ENCODE assay signal across 7 cellular contexts in the genomic region with DNA sequence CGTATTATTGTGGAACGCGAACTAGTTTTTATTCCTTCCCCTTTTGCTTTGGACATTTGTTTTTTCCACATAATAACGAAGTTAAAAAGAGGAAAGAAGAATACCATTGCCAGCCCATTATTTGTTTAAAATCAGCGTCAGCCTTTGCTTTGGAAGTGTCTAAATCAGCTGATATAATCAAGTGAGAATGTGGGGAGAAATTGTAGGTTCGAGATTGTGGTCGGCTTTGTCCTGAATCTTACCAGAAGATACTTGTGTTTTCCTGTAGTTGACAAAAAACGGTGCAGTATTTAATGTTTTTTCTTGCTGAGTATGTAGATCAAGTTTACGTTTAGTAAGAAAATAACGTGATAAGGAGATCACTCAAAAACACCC. TPM values are rescaled to one million over a fixed set of nuclear protein-coding genes. Genes with fewer than 3 reads are reported as not detected.
A peak's percentile ranks its signal among the peaks of the same experiment; 100 is the strongest.
DNase-seq lines count a peak whose midpoint lies in the region; ATAC-seq and TF ChIP-seq lines count a peak whose summit lies in the region.

No MANE protein-coding gene starts in this region.

- TF ChIP-seq CTCF in GM12864 (IDR thresholded peaks at IDR 0.05; ENCODE audit: low read depth, low read length, missing control alignments) (no peak), breast epithelium (IDR thresholded peaks at IDR 0.05) (no peak), liver (IDR thresholded peaks at IDR 0.05; ENCODE audit: low read depth, low read length, missing input control) (no peak), thyroid gland (IDR thresholded peaks at IDR 0.05) (no peak)

- no peak for ATAC-seq in GM18498 (IDR thresholded peaks at IDR 0.05; ENCODE audit: unreplicated experiment)

- H3K9ac ChIP-seq in liver (ENCODE audit: low read depth in 1 of 2, low read length in 2 of 2): peak overlapping the region; percentile 94 to 98

- H3K4me3 ChIP-seq in GM12864 (ENCODE audit: low read depth, low read length) (peak overlapping the region; percentile 69), breast epithelium (peak overlapping the region; percentile 91 to 98 (median 95)), liver (ENCODE audit: low read depth in 1 of 3, low read length in 3 of 3) (peak overlapping the region; percentile 59 to 92 (median 62)), thyroid gland (replicated peaks in 1 of 3) (peak overlapping the region in 2 of 3 donors; percentile 66 to 74)

- TF ChIP-seq POLR2A in breast epithelium (IDR thresholded peaks at IDR 0.05) (no peak), thyroid gland (IDR thresholded peaks at IDR 0.05) (no peak)

- under 1% methylated on average over 10 of the region's 10 CpGs for WGBS in liver
- WGBS in thyroid gland, 2 donors: 5% methylated on average over 10 of the region's 10 CpGs

- H3K9me3 ChIP-seq in breast epithelium: no peaks in the 10 kb centered on the region
- H3K9me3 ChIP-seq in liver (ENCODE audit: control insufficient read depth in 4 of 4, low read length in 3 of 4): no peaks in the 10 kb centered on the region
- no peaks in the 10 kb centered on the region for H3K9me3 ChIP-seq in thyroid gland

- DNase-seq in GM12864 (ENCODE audit: low read depth) (no peak), NAMALWA (ENCODE audit: low spot score) (peak; percentile 47), breast epithelium (ENCODE audit: low spot score in 2 of 2) (no peak), thyroid gland (no peak), mesenteric fat pad (ENCODE audit: low spot score) (no peak)

- H3K36me3 ChIP-seq in breast epithelium (no peaks in the 10 kb centered on the region), liver (ENCODE audit: control insufficient read depth in 4 of 4, insufficient read depth in 3 of 4, low read depth in 1 of 4, low read length in 3 of 4) (no peaks in the 10 kb centered on the region), thyroid gland (no peaks in the 10 kb centered on the region)

- no peaks in the 10 kb centered on the region for H3K27me3 ChIP-seq in breast epithelium
- no peaks in the 10 kb centered on the region for H3K27me3 ChIP-seq in liver (ENCODE audit: control insufficient read depth in 4 of 4, insufficient read depth in 4 of 4, low read length in 3 of 4)
- H3K27me3 ChIP-seq in thyroid gland: no peaks in the 10 kb centered on the region

- H3K27ac ChIP-seq in breast epithelium (peak overlapping the region; percentile 99 to 100), liver (ENCODE audit: low read depth in 1 of 2, low read length in 2 of 2) (peak overlapping the region; percentile 92 to 95), thyroid gland (peak overlapping the region; percentile 98 to 100 (median 100))

- H3K4me1 ChIP-seq in breast epithelium (no peaks in the 10 kb centered on the region), liver (ENCODE audit: control insufficient read depth in 4 of 4, insufficient read depth in 4 of 4, low read length in 3 of 4) (peaks cover 0 to 11% (median 4%) of the 10 kb centered on the region in 4 donors), thyroid gland (peaks cover 9 to 14% of the 10 kb centered on the region in 2 donors)

- intact Hi-C loops in breast epithelium (cut with DNase I; ENCODE audit: low total_unique reads) (no loop called here), thyroid gland (cut with DNase I) (no loop called here)

- TF ChIP-seq RAD21 in liver (IDR thresholded peaks at IDR 0.05): no peak

TF ChIP-seq in liver, 16 proteins besides CTCF, POLR2A, EP300 and RAD21:
- TF ChIP-seq HNF4A (conservative IDR thresholded peaks at IDR 0.05) (no peak), HNF4G (IDR thresholded peaks at IDR 0.05) (no peak), SP1 (IDR thresholded peaks at IDR 0.05) (no peak)
- TF ChIP-seq, protein P1, sequence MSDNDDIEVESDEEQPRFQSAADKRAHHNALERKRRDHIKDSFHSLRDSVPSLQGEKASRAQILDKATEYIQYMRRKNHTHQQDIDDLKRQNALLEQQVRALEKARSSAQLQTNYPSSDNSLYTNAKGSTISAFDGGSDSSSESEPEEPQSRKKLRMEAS (IDR thresholded peaks at IDR 0.05): no peak
- TF ChIP-seq, protein P2, sequence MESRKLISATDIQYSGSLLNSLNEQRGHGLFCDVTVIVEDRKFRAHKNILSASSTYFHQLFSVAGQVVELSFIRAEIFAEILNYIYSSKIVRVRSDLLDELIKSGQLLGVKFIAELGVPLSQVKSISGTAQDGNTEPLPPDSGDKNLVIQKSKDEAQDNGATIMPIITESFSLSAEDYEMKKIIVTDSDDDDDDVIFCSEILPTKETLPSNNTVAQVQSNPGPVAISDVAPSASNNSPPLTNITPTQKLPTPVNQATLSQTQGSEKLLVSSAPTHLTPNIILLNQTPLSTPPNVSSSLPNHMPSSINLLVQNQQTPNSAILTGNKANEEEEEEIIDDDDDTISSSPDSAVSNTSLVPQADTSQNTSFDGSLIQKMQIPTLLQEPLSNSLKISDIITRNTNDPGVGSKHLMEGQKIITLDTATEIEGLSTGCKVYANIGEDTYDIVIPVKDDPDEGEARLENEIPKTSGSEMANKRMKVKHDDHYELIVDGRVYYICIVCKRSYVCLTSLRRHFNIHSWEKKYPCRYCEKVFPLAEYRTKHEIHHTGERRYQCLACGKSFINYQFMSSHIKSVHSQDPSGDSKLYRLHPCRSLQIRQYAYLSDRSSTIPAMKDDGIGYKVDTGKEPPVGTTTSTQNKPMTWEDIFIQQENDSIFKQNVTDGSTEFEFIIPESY (IDR thresholded peaks at IDR 0.05): no peak

RNA-seq across cellular contexts. Expression of gene ZNF143, which starts 0.9 kb away (rescaled TPM):
- total RNA-seq in breast epithelium (10 to 100 TPM; 21.1 to 41.3 (median 39.2) TPM), liver (10 to 100 TPM; 19.6 to 20.4 TPM), thyroid gland (10 to 100 TPM; 16.3 to 26.1 (median 21.1) TPM), mesenteric fat pad (38.2 TPM)
- 1 to 10 TPM; 4.3 to 4.8 TPM for polyA plus RNA-seq in liver
